Comparison of ENCODE assay signal across 27 cellular contexts in the genomic region with DNA sequence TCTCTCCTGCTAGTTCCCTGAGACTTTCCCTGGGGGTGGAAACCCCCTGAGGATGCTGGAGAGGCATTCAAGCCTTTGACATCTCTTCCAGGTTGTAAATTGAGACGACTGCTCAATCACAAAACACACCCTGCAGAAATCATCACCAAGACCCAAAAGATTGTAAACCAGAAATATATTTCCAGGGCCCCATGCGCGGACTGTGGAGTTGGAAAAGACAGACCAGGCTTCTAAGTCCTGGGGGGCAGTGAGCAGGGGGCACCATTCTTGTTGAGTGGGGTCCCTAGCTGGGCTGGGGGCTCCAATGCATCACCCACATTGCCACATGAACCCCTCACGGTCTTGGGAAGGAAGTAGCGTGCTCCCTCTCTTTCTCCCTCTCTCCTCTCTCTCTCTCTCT.
"Had no signal": no experiment of that assay in that cellular context is flagged by ENCODE, and none has a peak within 500 bp of the region (broad histone marks: within the 10 kb centered on the region; RNA-seq: fewer than 3 reads in every experiment).

No MANE protein-coding gene starts in this region.

- H3K4me1 Mint-ChIP-seq: activated CD4-positive, alpha-beta T cell treated with anti-CD3 and anti-CD28 coated beads, Interleukin-2, amount 10 ng/mL, durations not matched to agents 7 days and 5 days; activated naive CD8-positive, alpha-beta T cell treated with anti-CD3 and anti-CD28 coated beads for 36 hours; naive thymus-derived CD8-positive, alpha-beta T cell; stimulated activated memory B cell treated with anti-CD40 and anti-IgM and Interleukin-4, amounts not matched to agents 10 μg/mL and 1 μg/mL and 100 μg/mL, for 72 hours; stimulated activated naive CD8-positive, alpha-beta T cell treated with anti-CD3 and anti-CD28 coated beads, Interleukin-15, amount 100 ng/mL, for 72 hours had no signal

- H3K4me3 Mint-ChIP-seq: activated CD4-positive, alpha-beta memory T cell treated with anti-CD3 and anti-CD28 coated beads, Interleukin-2, amount 10 ng/mL, durations not matched to agents 7 days and 5 days; activated CD4-positive, alpha-beta T cell treated with anti-CD3 and anti-CD28 coated beads, Interleukin-2, amount 10 ng/mL, durations not matched to agents 7 days and 5 days; activated naive CD4-positive, alpha-beta T cell treated with anti-CD3 and anti-CD28 coated beads for 36 hours; activated naive CD8-positive, alpha-beta T cell treated with anti-CD3 and anti-CD28 coated beads for 36 hours; naive thymus-derived CD8-positive, alpha-beta T cell; stimulated activated memory B cell treated with anti-CD40 and anti-IgM and Interleukin-4, amounts not matched to agents 10 μg/mL and 1 μg/mL and 100 μg/mL, for 72 hours; stimulated activated naive CD8-positive, alpha-beta T cell treated with anti-CD3 and anti-CD28 coated beads, Interleukin-15, amount 100 ng/mL, for 72 hours; WTC11 had no signal

- H3K27me3 Mint-ChIP-seq: activated CD4-positive, alpha-beta memory T cell treated with anti-CD3 and anti-CD28 coated beads, Interleukin-2, amount 10 ng/mL, durations not matched to agents 7 days and 5 days; activated CD4-positive, alpha-beta T cell treated with anti-CD3 and anti-CD28 coated beads, Interleukin-2, amount 10 ng/mL, durations not matched to agents 7 days and 5 days; stimulated activated memory B cell treated with anti-CD40 and anti-IgM and Interleukin-4, amounts not matched to agents 10 μg/mL and 1 μg/mL and 100 μg/mL, for 72 hours had no signal

- H3K4me2 ChIP-seq: smooth muscle cell had no signal

- H3K36me3 ChIP-seq: adrenal gland, colonic mucosa, gastroesophageal sphincter, ovary, transverse colon had no signal

- H3K27ac ChIP-seq: adrenal gland, body of pancreas, colonic mucosa, gastroesophageal sphincter, ovary, psoas muscle, transverse colon had no signal

- ATAC-seq: body of pancreas; gastroesophageal sphincter; left colon; naive thymus-derived CD8-positive, alpha-beta T cell; psoas muscle; stimulated activated memory B cell treated with anti-CD40 and anti-IgM and Interleukin-4, amounts not matched to agents 10 μg/mL and 1 μg/mL and 100 μg/mL, for 72 hours; stimulated activated naive CD8-positive, alpha-beta T cell treated with anti-CD3 and anti-CD28 coated beads, Interleukin-15, amount 100 ng/mL, for 72 hours had no signal

- H3K9me3 Mint-ChIP-seq: activated CD4-positive, alpha-beta memory T cell treated with anti-CD3 and anti-CD28 coated beads, Interleukin-2, amount 10 ng/mL, durations not matched to agents 7 days and 5 days; activated CD4-positive, alpha-beta T cell treated with anti-CD3 and anti-CD28 coated beads, Interleukin-2, amount 10 ng/mL, durations not matched to agents 7 days and 5 days; activated naive CD4-positive, alpha-beta T cell treated with anti-CD3 and anti-CD28 coated beads for 36 hours; activated naive CD8-positive, alpha-beta T cell treated with anti-CD3 and anti-CD28 coated beads for 36 hours; WTC11 had no signal

- H3K4me3 ChIP-seq: adrenal gland, body of pancreas, colonic mucosa, gastroesophageal sphincter, ovary, psoas muscle, smooth muscle cell, transverse colon had no signal

- H3K27me3 ChIP-seq: adrenal gland, body of pancreas, colonic mucosa, ovary had no signal

- H3K4me1 ChIP-seq: adrenal gland, body of pancreas, colonic mucosa, gastroesophageal sphincter, psoas muscle, transverse colon had no signal

- H3K9me3 ChIP-seq: body of pancreas, colonic mucosa, ovary, psoas muscle, transverse colon had no signal

- H3K27ac Mint-ChIP-seq: activated CD4-positive, alpha-beta memory T cell treated with anti-CD3 and anti-CD28 coated beads, Interleukin-2, amount 10 ng/mL, durations not matched to agents 7 days and 5 days; activated CD4-positive, alpha-beta T cell treated with anti-CD3 and anti-CD28 coated beads, Interleukin-2, amount 10 ng/mL, durations not matched to agents 7 days and 5 days; activated naive CD4-positive, alpha-beta T cell treated with anti-CD3 and anti-CD28 coated beads for 36 hours; activated naive CD8-positive, alpha-beta T cell treated with anti-CD3 and anti-CD28 coated beads for 36 hours; naive thymus-derived CD8-positive, alpha-beta T cell; stimulated activated memory B cell treated with anti-CD40 and anti-IgM and Interleukin-4, amounts not matched to agents 10 μg/mL and 1 μg/mL and 100 μg/mL, for 72 hours; stimulated activated naive CD8-positive, alpha-beta T cell treated with anti-CD3 and anti-CD28 coated beads, Interleukin-15, amount 100 ng/mL, for 72 hours; WTC11 had no signal

- H3K36me3 Mint-ChIP-seq: activated naive CD8-positive, alpha-beta T cell treated with anti-CD3 and anti-CD28 coated beads for 36 hours; naive thymus-derived CD8-positive, alpha-beta T cell; stimulated activated memory B cell treated with anti-CD40 and anti-IgM and Interleukin-4, amounts not matched to agents 10 μg/mL and 1 μg/mL and 100 μg/mL, for 72 hours had no signal

- DNase-seq: activated CD4-positive, alpha-beta memory T cell treated with anti-CD3 and anti-CD28 coated beads, Interleukin-2, amount 10 ng/mL, durations not matched to agents 7 days and 5 days; activated CD4-positive, alpha-beta T cell treated with anti-CD3 and anti-CD28 coated beads for 1 hour; activated CD4-positive, alpha-beta T cell treated with anti-CD3 and anti-CD28 coated beads, Interleukin-2, amount 10 ng/mL, durations not matched to agents 7 days and 5 days; activated naive CD4-positive, alpha-beta T cell treated with anti-CD3 and anti-CD28 coated beads for 36 hours; activated naive CD8-positive, alpha-beta T cell treated with anti-CD3 and anti-CD28 coated beads for 36 hours; activated T-cell treated with anti-CD3 and anti-CD28 coated beads, Interleukin-2, amount 50 U/mL, for 48 hours; aorta; body of pancreas; cerebellar nuclear complex; colonic mucosa; hippocampal formation; kidney; left colon; ovary; psoas muscle; stimulated activated CD4-positive, alpha-beta T cell treated with anti-CD3 and anti-CD28 coated beads, Interleukin-1b, Interleukin-23, amount 100 ng/mL, for 48 hours; stimulated activated CD4-positive, alpha-beta T cell treated with anti-CD3 and anti-CD28 coated beads, Interleukin-4, amount 100 ng/mL, for 4 hours; stimulated activated CD8-positive, alpha-beta memory T cell treated with anti-CD3 and anti-CD28 coated beads, Interleukin-4, amount 100 ng/mL, for 48 hours; stimulated activated naive CD8-positive, alpha-beta T cell treated with anti-CD3 and anti-CD28 coated beads, Interleukin-15, amount 100 ng/mL, for 72 hours; T-helper 2 cell; transverse colon had no signal
